ENCODE assay signal across 8 cellular contexts in the genomic region with DNA sequence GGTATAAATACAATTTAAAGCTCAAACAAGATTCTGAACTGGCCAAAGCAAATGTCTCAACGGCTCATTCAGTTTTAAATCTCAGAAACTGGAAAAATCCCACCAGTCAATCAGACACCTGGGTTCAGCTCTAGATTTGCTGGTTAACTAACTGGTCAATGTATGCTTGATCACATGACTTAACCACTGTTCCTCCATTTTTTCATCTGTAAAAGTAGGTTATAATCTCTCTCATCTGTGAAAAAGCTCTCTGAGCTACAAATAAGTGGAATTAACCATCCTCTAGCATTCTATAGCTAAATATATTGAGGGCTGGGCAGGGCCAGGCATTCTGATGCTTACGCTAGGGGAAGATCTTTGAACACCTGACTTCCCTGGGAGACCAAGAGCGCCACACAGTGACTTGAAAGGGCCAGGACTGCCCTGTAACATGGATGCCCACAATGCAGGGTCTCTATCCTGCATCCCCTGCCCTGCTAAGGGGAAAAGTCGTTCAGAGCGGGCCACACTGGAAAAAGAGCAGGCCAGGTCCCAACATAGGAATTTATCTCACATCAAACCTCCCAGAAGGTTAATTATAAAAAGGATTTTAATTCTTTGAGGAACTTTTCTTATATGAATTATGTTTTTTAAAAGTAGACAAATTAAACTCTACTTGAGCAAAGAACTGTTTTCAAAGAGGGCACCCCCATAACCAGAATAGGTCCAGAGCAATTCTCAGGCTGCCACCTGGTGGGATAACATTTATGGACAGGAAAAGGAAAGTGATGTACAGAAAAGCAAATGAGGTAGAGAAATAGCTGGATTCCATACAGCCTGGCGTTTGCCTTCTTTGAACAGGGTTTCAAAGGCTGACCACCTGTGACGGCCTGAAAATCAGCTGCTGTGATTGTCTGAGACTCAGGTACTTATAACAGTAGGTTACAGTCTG. TPM values are rescaled to one million over a fixed set of nuclear protein-coding genes. Genes with fewer than 3 reads are reported as not detected.
DNase-seq lines count a peak whose midpoint lies in the region; ATAC-seq and TF ChIP-seq lines count a peak whose summit lies in the region.

No MANE protein-coding gene starts in this region.

- peaks cover 27% of the 10 kb centered on the region for H3K36me3 Mint-ChIP-seq in brain
- peaks cover 21 to 24% of the 10 kb centered on the region in 2 donors for H3K36me3 Mint-ChIP-seq in stimulated activated naive B cell treated with anti-CD40 and anti-IgM and Interleukin-4, amounts not matched to agents 10 μg/mL and 1 μg/mL and 100 μg/mL, for 72 hours

- in situ Hi-C loops in Panc1 (cut with HindIII; ENCODE audit: low pct_unique_long_range_greater_than_20kb, low sequenced_read_pairs), result no loop called here

- BruUV-seq in Panc1 (replicated peaks; lab: Mats Ljungman, UMichigan), result no TSS peak

- peak overlapping the region; percentile 85 to 95 (median 91) for H3K4me2 ChIP-seq in BLaER1 treated with 17β-estradiol and CSF1 and Interleukin-3, amounts not matched to agents 10 nM and 100 nM

- ATAC-seq in GM18498 (IDR thresholded peaks at IDR 0.05; ENCODE audit: unreplicated experiment) (peak; percentile 43), HG03469 (IDR thresholded peaks at IDR 0.05; ENCODE audit: unreplicated experiment) (peak; percentile 29), Panc1 (peak; percentile 29), HG03135 (IDR thresholded peaks at IDR 0.05; ENCODE audit: unreplicated experiment) (no peak)
- peak; percentile 35 to 44 for ATAC-seq in stimulated activated naive B cell treated with anti-CD40 and anti-IgM and Interleukin-4, amounts not matched to agents 10 μg/mL and 1 μg/mL and 100 μg/mL, for 72 hours (replicated peaks)

- H3K27ac Mint-ChIP-seq in brain, result peak overlapping the region; percentile 71 to 90 (median 86)
- H3K27ac Mint-ChIP-seq in stimulated activated naive B cell treated with anti-CD40 and anti-IgM and Interleukin-4, amounts not matched to agents 10 μg/mL and 1 μg/mL and 100 μg/mL, for 72 hours, result peak overlapping the region; percentile 79

- peak overlapping the region; percentile 81 to 100 (median 98); a peak in 18 of 20 replicates for H3K4me3 ChIP-seq in BLaER1 treated with 17β-estradiol and CSF1 and Interleukin-3, amounts not matched to agents 10 nM and 100 nM
- H3K4me3 ChIP-seq in Panc1 (ENCODE audit: low read depth in 2 of 2, low read length in 2 of 2), result peak overlapping the region; percentile 80 to 89

- H3K4me1 ChIP-seq in BLaER1 treated with 17β-estradiol and CSF1 and Interleukin-3, amounts not matched to agents 10 nM and 100 nM, result peaks cover 14 to 28% (median 22%) of the 10 kb centered on the region in 10 experiments
- peaks cover 19% of the 10 kb centered on the region for H3K4me1 ChIP-seq in Panc1 (ENCODE audit: control insufficient read depth, insufficient read depth, low read length)

- H3K9me3 Mint-ChIP-seq in brain, result no peaks in the 10 kb centered on the region
- no peaks in the 10 kb centered on the region for H3K9me3 Mint-ChIP-seq in stimulated activated naive B cell treated with anti-CD40 and anti-IgM and Interleukin-4, amounts not matched to agents 10 μg/mL and 1 μg/mL and 100 μg/mL, for 72 hours

- POLR2A ChIA-PET in Panc1 (lab: Charles Lee), result interaction anchor here (0.5 kb wide), 1 partner anchor 521 kb away, joined by 3 read pairs; no protein-coding TSS in a partner anchor

- H3K27me3 ChIP-seq in BLaER1 treated with 17β-estradiol and CSF1 and Interleukin-3, amounts not matched to agents 10 nM and 100 nM, result no peaks in the 10 kb centered on the region
- no peaks in the 10 kb centered on the region for H3K27me3 ChIP-seq in Panc1 (ENCODE audit: control insufficient read depth, insufficient read depth, low read length)

- H3K4me3 Mint-ChIP-seq in brain, result peak overlapping the region; percentile 94 to 98 (median 97)
- peak overlapping the region; percentile 87 to 91 for H3K4me3 Mint-ChIP-seq in stimulated activated naive B cell treated with anti-CD40 and anti-IgM and Interleukin-4, amounts not matched to agents 10 μg/mL and 1 μg/mL and 100 μg/mL, for 72 hours

- H3K36me3 ChIP-seq in BLaER1 treated with 17β-estradiol and CSF1 and Interleukin-3, amounts not matched to agents 10 nM and 100 nM, result peaks cover 14 to 43% (median 25%) of the 10 kb centered on the region in 11 experiments
- H3K36me3 ChIP-seq in Panc1 (ENCODE audit: control insufficient read depth, insufficient read depth, low read length), result peaks cover 4% of the 10 kb centered on the region

- peaks cover 54% of the 10 kb centered on the region for H3K4me1 Mint-ChIP-seq in brain
- peaks cover 32 to 49% of the 10 kb centered on the region in 2 donors for H3K4me1 Mint-ChIP-seq in stimulated activated naive B cell treated with anti-CD40 and anti-IgM and Interleukin-4, amounts not matched to agents 10 μg/mL and 1 μg/mL and 100 μg/mL, for 72 hours

- peaks cover 35 to 65% (median 60%) of the 10 kb centered on the region in 11 experiments; a peak in 21 of 22 replicates for H4K20me1 ChIP-seq in BLaER1 treated with 17β-estradiol and CSF1 and Interleukin-3, amounts not matched to agents 10 nM and 100 nM

- H3K27me3 Mint-ChIP-seq in brain, result peaks cover 30% of the 10 kb centered on the region
- H3K27me3 Mint-ChIP-seq in stimulated activated naive B cell treated with anti-CD40 and anti-IgM and Interleukin-4, amounts not matched to agents 10 μg/mL and 1 μg/mL and 100 μg/mL, for 72 hours, result no peaks in the 10 kb centered on the region

- no peaks in the 10 kb centered on the region for H3K9me3 ChIP-seq in BLaER1 treated with 17β-estradiol and CSF1 and Interleukin-3, amounts not matched to agents 10 nM and 100 nM (replicated peaks in 1 of 11)
- no peaks in the 10 kb centered on the region for H3K9me3 ChIP-seq in Panc1 (ENCODE audit: control insufficient read depth, insufficient read depth, low read depth, low read length)

- CTCF ChIA-PET in Panc1 (lab: Charles Lee), result interaction anchor here (0.6 to 1.1 kb wide), 5 partner anchors 34 to 299 kb away, joined by 3 to 4 read pairs (median 3); no protein-coding TSS in a partner anchor

- H3K27ac ChIP-seq in BLaER1 treated with 17β-estradiol and CSF1 and Interleukin-3, amounts not matched to agents 10 nM and 100 nM, result peak overlapping the region in 2 of 11 experiments; percentile 90 to 93; a peak in 2 of 22 replicates
- H3K27ac ChIP-seq in Panc1 (ENCODE audit: low read length), result peak overlapping the region; percentile 78

- intact Hi-C loops in Panc1 (cut with micrococcal nuclease; ENCODE audit: unreplicated experiment), result loop anchor here (5.0 kb wide), 3 partner anchors 150 to 340 kb away; a partner anchor contains a TSS

- H3K9ac ChIP-seq in BLaER1 treated with 17β-estradiol and CSF1 and Interleukin-3, amounts not matched to agents 10 nM and 100 nM, result peak overlapping the region; percentile 85 to 99 (median 94)

- DNase-seq in Panc1 (ENCODE audit: low read depth, low spot score) (no peak), islet precursor cell (peak; percentile 72)
- peak; percentile 15 for DNase-seq in stimulated activated naive B cell treated with anti-CD40 and anti-IgM and Interleukin-4, amounts not matched to agents 10 μg/mL and 1 μg/mL and 100 μg/mL, for 72 hours

- TF ChIP-seq CTCF in Panc1 (IDR thresholded peaks at IDR 0.05) (peak; percentile 84), brain (conservative IDR thresholded peaks at IDR 0.05) (peak; percentile 49 to 73)

RNA-seq across cellular contexts. Expression of a gene that starts 1.8 kb away (rescaled TPM):
- total RNA-seq in Panc1 (2021; ENCODE audit: unreplicated experiment), result 22.1 TPM
- 26.9 TPM for polyA plus RNA-seq in Panc1 (2012; ENCODE audit: insufficient read length)
- polyA plus RNA-seq in brain (ENCODE audit: insufficient read depth, low read depth, low replicate concordance), result 22.7 TPM

RNA-seq across cellular contexts. Expression of a gene that starts 22.0 kb away (rescaled TPM):
- total RNA-seq in Panc1 (2021; ENCODE audit: unreplicated experiment), result 6.9 TPM
- 4.3 TPM for polyA plus RNA-seq in Panc1 (2012; ENCODE audit: insufficient read length)
- polyA plus RNA-seq in brain (ENCODE audit: insufficient read depth, low read depth, low replicate concordance), result 15.8 TPM

RNA-seq across cellular contexts. Expression of a gene that starts 44.8 kb away (rescaled TPM):
- total RNA-seq in Panc1 (2021; ENCODE audit: unreplicated experiment), result 29.1 TPM
- 12.5 TPM for polyA plus RNA-seq in Panc1 (2012; ENCODE audit: insufficient read length)
- 22.3 TPM for polyA plus RNA-seq in brain (ENCODE audit: insufficient read depth, low read depth, low replicate concordance)
